11 cellular contexts compared by ENCODE assay signal in genomic region chr9:112489039-112489546, GRCh38. TPM values are rescaled to one million over a fixed set of nuclear protein-coding genes. Genes with fewer than 3 reads are reported as not detected.
A peak's percentile ranks its signal among the peaks of the same experiment; 100 is the strongest.
DNase-seq lines count a peak whose midpoint lies in the region; ATAC-seq, FAIRE-seq and TF ChIP-seq lines count a peak whose summit lies in the region.
"Had no signal": no experiment of that assay in that cellular context is flagged by ENCODE, and none has a peak within 500 bp of the region (broad histone marks: within the 10 kb centered on the region; RNA-seq: fewer than 3 reads in every experiment).

No MANE protein-coding gene starts in this region.

- H3K9me3 Mint-ChIP-seq in osteocyte (ENCODE audit: unreplicated experiment) = peaks cover 9% of the 10 kb centered on the region

- ATAC-seq in SK-N-SH treated with all-trans-retinoic acid at 6 μM for 48 hours = 0 out of 3 replicates have a peak, but pooled peaks have one; percentile 7
- ATAC-seq: CD8-positive, alpha-beta T cell had no signal

- H3K27me3 ChIP-seq in BE2C = no peaks in the 10 kb centered on the region
- no peaks in the 10 kb centered on the region for H3K27me3 ChIP-seq in HUES48 (ENCODE audit: control insufficient read depth, insufficient read depth, low read length)

- DNase-seq in BE2C = no peak
- no peak for DNase-seq in kidney
- no peak for DNase-seq in GF-D8 (lab: John Stamatoyannopoulos, UW)
- DNase-seq in osteocyte (ENCODE audit: extremely low spot score, unreplicated experiment) = no peak
- DNase-seq in stimulated activated CD4-positive, alpha-beta T cell treated with anti-CD3 and anti-CD28 coated beads, Interleukin-4, amount 100 ng/mL, for 24 hours = no peak
- no peak for DNase-seq in effector CD8-positive, alpha-beta T cell (lab: John Stamatoyannopoulos, UW)
- DNase-seq: activated T-cell treated with anti-CD3 and anti-CD28 coated beads, Interleukin-2, amount 50 U/mL, for 48 hours; CD8-positive, alpha-beta T cell had no signal

- intact Hi-C loops in kidney (cut with DNase I) = no loop called here

- H3K36me3 ChIP-seq in BE2C (peaks cover 8% of the 10 kb centered on the region; the same call in 1 of the 2 replicates), HUES48 (ENCODE audit: control insufficient read depth, insufficient read depth, low read length) (peaks cover 22% of the 10 kb centered on the region), kidney (ENCODE audit: control insufficient read depth in 1 of 2, insufficient read depth in 2 of 2, low read length in 2 of 2) (no peaks in the 10 kb centered on the region)

- no peak overlapping the region for H3K9ac ChIP-seq in HUES48 (ENCODE audit: low read depth, low read length)
- peak overlapping the region in 1 of 2 donors; percentile 82 for H3K9ac ChIP-seq in kidney (ENCODE audit: low read length in 2 of 2)

- no peak overlapping the region for H3K4me3 Mint-ChIP-seq in osteocyte (ENCODE audit: unreplicated experiment)
- H3K4me3 Mint-ChIP-seq: CD8-positive, alpha-beta T cell had no signal

- peaks cover 12% of the 10 kb centered on the region for H3K36me3 Mint-ChIP-seq in osteocyte (ENCODE audit: unreplicated experiment)

- H3K27me3 Mint-ChIP-seq in osteocyte (ENCODE audit: unreplicated experiment) = no peaks in the 10 kb centered on the region

- no peak for FAIRE-seq in kidney (lab: Jason Lieb, UNC)
- FAIRE-seq: bronchial epithelial cell had no signal

- no peaks in the 10 kb centered on the region; the same call in 1 of the 2 replicates for H3K4me1 ChIP-seq in BE2C
- H3K4me1 ChIP-seq in HUES48 (ENCODE audit: control insufficient read depth, insufficient read depth, low read length) = peaks cover 35% of the 10 kb centered on the region
- H3K4me1 ChIP-seq in kidney (ENCODE audit: control insufficient read depth in 1 of 2, insufficient read depth in 1 of 2, low read depth in 1 of 2, low read length in 2 of 2) = peaks cover 11 to 27% of the 10 kb centered on the region in 2 donors

- peaks cover 26% of the 10 kb centered on the region for H3K4me1 Mint-ChIP-seq in osteocyte (ENCODE audit: unreplicated experiment)

- no peaks in the 10 kb centered on the region; the same call in 1 of the 2 replicates for H3K9me3 ChIP-seq in BE2C
- H3K9me3 ChIP-seq in HUES48 (ENCODE audit: control insufficient read depth, insufficient read depth, low read length) = peaks cover 10% of the 10 kb centered on the region
- H3K9me3 ChIP-seq in kidney (ENCODE audit: control insufficient read depth in 1 of 2, low read length in 2 of 2) = peaks cover 0 to 10% of the 10 kb centered on the region in 2 donors

- peak overlapping the region; percentile 88 for H3K27ac ChIP-seq in HUES48 (ENCODE audit: low read depth, low read length)
- no peak overlapping the region for H3K27ac ChIP-seq in kidney (ENCODE audit: low read depth in 2 of 2, low read length in 2 of 2)

- TF ChIP-seq CTCF in BE2C (IDR thresholded peaks at IDR 0.05; ENCODE audit: low read depth, low read length) (no peak), kidney (IDR thresholded peaks at IDR 0.05; ENCODE audit: borderline replicate concordance, extremely low read depth, insufficient read depth) (no peak), osteocyte (IDR thresholded peaks at IDR 0.05) (no peak)

- no peak overlapping the region for H3K27ac Mint-ChIP-seq in osteocyte (ENCODE audit: unreplicated experiment)

- H3K4me3 ChIP-seq in BE2C (ENCODE audit: low read depth, low read length) = peak overlapping the region; percentile 81
- peak overlapping the region; percentile 79 for H3K4me3 ChIP-seq in HUES48 (ENCODE audit: low read depth, low read length)
- peak overlapping the region; percentile 47 to 82 for H3K4me3 ChIP-seq in kidney (ENCODE audit: low read length in 2 of 2)

TF ChIP-seq in SK-N-SH treated with all-trans-retinoic acid at 6 μM for 48 hours, 23 proteins besides CTCF, POLR2A, EP300 and RAD21:
- TF ChIP-seq OSR1 (CRISPR knock-in tag; IDR thresholded peaks at IDR 0.05) (no peak), ZFP3 (CRISPR knock-in tag; IDR thresholded peaks at IDR 0.05) (no peak), POU6F1 (CRISPR knock-in tag; IDR thresholded peaks at IDR 0.05; ENCODE audit: borderline replicate concordance, low read depth) (no peak), BACH2 (CRISPR knock-in tag; IDR thresholded peaks at IDR 0.05; ENCODE audit: borderline replicate concordance) (no peak), ISL1 (CRISPR knock-in tag; IDR thresholded peaks at IDR 0.05) (no peak), PPARA (CRISPR knock-in tag; IDR thresholded peaks at IDR 0.05; ENCODE audit: borderline replicate concordance) (no peak), RARB (CRISPR knock-in tag; IDR thresholded peaks at IDR 0.05) (no peak), ESRRG (CRISPR knock-in tag; IDR thresholded peaks at IDR 0.05) (no peak), SNAI2 (CRISPR knock-in tag; IDR thresholded peaks at IDR 0.05) (no peak)
TF ChIP-seq in SK-N-SH treated with all-trans-retinoic acid at 6 μM for 48 hours: peak in this region for 0.

RNA-seq across cellular contexts. Expression of gene KIAA1958, which starts 2.5 kb away (rescaled TPM):
- polyA plus RNA-seq in BE2C (2012; ENCODE audit: insufficient read depth, insufficient read length, low read depth) = 4.4 TPM
- total RNA-seq in kidney (15.3 TPM), osteocyte (4.9 and 6.1 TPM in 2 replicates)
- 2.6 TPM for polyA plus RNA-seq in kidney (ENCODE audit: insufficient read depth, low read depth, low replicate concordance)
